In genomic region chr11:66958956-66959274, GRCh38 we compare ENCODE assay signal across 9 cellular contexts. TPM values are rescaled to one million over a fixed set of nuclear protein-coding genes. Genes with fewer than 3 reads are reported as not detected.
DNase-seq lines count a peak whose midpoint lies in the region; ATAC-seq and TF ChIP-seq lines count a peak whose summit lies in the region.
"Had no signal": no experiment of that assay in that cellular context is flagged by ENCODE, and none has a peak within 500 bp of the region (broad histone marks: within the 10 kb centered on the region; RNA-seq: fewer than 3 reads in every experiment).

No MANE protein-coding gene starts in this region.

- H3K27me3 Mint-ChIP-seq in natural killer cell (ENCODE audit: low read depth in 2 of 2), result peaks cover 0 to 10% of the 10 kb centered on the region in 2 donors

- H3K4me3 ChIP-seq in AG10803 (ENCODE audit: low read length) (peak overlapping the region; percentile 56), LNCaP clone FGC (ENCODE audit: low read depth, low read length) (peak overlapping the region; percentile 13)

- H3K27ac Mint-ChIP-seq in natural killer cell, result peak overlapping the region; percentile 80 to 85

- no peaks in the 10 kb centered on the region for H3K36me3 Mint-ChIP-seq in natural killer cell

- H3K4me3 Mint-ChIP-seq in natural killer cell, result peak overlapping the region; percentile 89

- no peak for ATAC-seq in natural killer cell
- no peak for ATAC-seq in HG03039 (IDR thresholded peaks at IDR 0.05; ENCODE audit: unreplicated experiment)

- peaks cover 24% of the 10 kb centered on the region in 2 donors for H3K4me1 Mint-ChIP-seq in natural killer cell

- H3K9me3 Mint-ChIP-seq in natural killer cell, result no peaks in the 10 kb centered on the region

- H3K27ac ChIP-seq in cingulate gyrus (ENCODE audit: low read depth, low read length), result peak overlapping the region; percentile 93

- intact Hi-C loops in natural killer cell (cut with micrococcal nuclease), result no loop called here

- TF ChIP-seq CTCF in AG10803 (conservative IDR thresholded peaks at IDR 0.05; ENCODE audit: low read length), result no peak
- no peak for TF ChIP-seq CTCF in LNCaP clone FGC (IDR thresholded peaks at IDR 0.05; ENCODE audit: control insufficient read depth, extremely low read depth, insufficient read depth)
- TF ChIP-seq CTCF in natural killer cell (IDR thresholded peaks at IDR 0.05), result no peak

- DNase-seq in AG10803 (ENCODE audit: low read depth) (no peak), LNCaP clone FGC (ENCODE audit: low read depth) (no peak), natural killer cell (no peak), NCI-H2107 treated with DMSO at 0.1 percent for 48 hours (lab: John Stamatoyannopoulos, UW; ENCODE audit: unreplicated experiment) (no peak), nucleus accumbens (lab: John Stamatoyannopoulos, UW) (no peak)
- DNase-seq in activated CD8-positive, alpha-beta memory T cell treated with anti-CD3 and anti-CD28 coated beads, Interleukin-2, amount 50 U/mL, for 48 hours, result no peak

RNA-seq across cellular contexts. Expression of gene PC, which starts 0.7 kb away (rescaled TPM):
- 1 to 10 TPM; 4.1 to 5.9 (median 4.6) TPM for total RNA-seq in natural killer cell

RNA-seq across cellular contexts. Expression of gene C11orf86, which starts 16.2 kb away (rescaled TPM):
- total RNA-seq in natural killer cell, result not detected
- total RNA-seq: LHCN-M2 had no signal
